15 cellular contexts compared by ENCODE assay signal in genomic region chr1:25891606-25892005, GRCh38. TPM values are rescaled to one million over a fixed set of nuclear protein-coding genes. Genes with fewer than 3 reads are reported as not detected.
DNase-seq lines count a peak whose midpoint lies in the region; ATAC-seq and TF ChIP-seq lines count a peak whose summit lies in the region.
"Had no signal": no experiment of that assay in that cellular context is flagged by ENCODE, and none has a peak within 500 bp of the region (broad histone marks: within the 10 kb centered on the region; RNA-seq: fewer than 3 reads in every experiment).

No MANE protein-coding gene starts in this region.

- H3K36me3 Mint-ChIP-seq in GM23338 (ENCODE audit: low read depth), result 0 out of 3 replicates have a peak, but pooled peaks cover 3% of the 10 kb centered on the region

- H3F3A ChIP-seq in GM23338 (replicated peaks; ENCODE audit: low read depth), result peaks cover 8% of the 10 kb centered on the region; the same call in 1 of the 2 replicates

- H3K27me3 ChIP-seq in GM23338 (ENCODE audit: insufficient read depth) (no peaks in the 10 kb centered on the region), adipocyte (replicated peaks; ENCODE audit: control insufficient read depth, insufficient read depth, low read length) (no peaks in the 10 kb centered on the region), left lung (no peaks in the 10 kb centered on the region), spleen (replicated peaks in 1 of 7) (no peaks in the 10 kb centered on the region)

- H3K9me3 Mint-ChIP-seq in GM23338, result no peaks in the 10 kb centered on the region
- H3K9me3 Mint-ChIP-seq: activated naive CD8-positive, alpha-beta T cell treated with anti-CD3 and anti-CD28 coated beads for 36 hours; IgD-negative memory B cell had no signal

- peaks cover 9% of the 10 kb centered on the region for H3K27me3 Mint-ChIP-seq in GM23338 (ENCODE audit: insufficient read depth, low read depth, poor library complexity)
- H3K27me3 Mint-ChIP-seq: activated naive CD8-positive, alpha-beta T cell treated with anti-CD3 and anti-CD28 coated beads for 36 hours; IgD-negative memory B cell had no signal

- H4K20me1 ChIP-seq in GM23338 (replicated peaks; ENCODE audit: insufficient read depth), result no peaks in the 10 kb centered on the region; the same call in 1 of the 2 replicates

- H3K4me3 ChIP-seq in GM23338 (no peak overlapping the region), adipocyte (ENCODE audit: low read length) (peak overlapping the region; percentile 54), left lung (no peak overlapping the region), spleen (no peak overlapping the region)

- no peak for TF ChIP-seq CTCF in GM23338 (conservative IDR thresholded peaks at IDR 0.05; ENCODE audit: low read depth in 2 of 2)
- TF ChIP-seq CTCF in left lung (IDR thresholded peaks at IDR 0.05), result no peak
- no peak for TF ChIP-seq CTCF in spleen (IDR thresholded peaks at IDR 0.05 in 8 of 11, conservative IDR thresholded peaks at IDR 0.05 in 3 of 11)

- peak overlapping the region; percentile 73; the same call in 1 of the 2 replicates for H3K27ac Mint-ChIP-seq in GM23338
- H3K27ac Mint-ChIP-seq: activated naive CD8-positive, alpha-beta T cell treated with anti-CD3 and anti-CD28 coated beads for 36 hours; IgD-negative memory B cell had no signal

- DNase-seq in GM23338 (ENCODE audit: low spot score) (no peak), adipocyte (ENCODE audit: low read depth) (no peak), left lung (no peak), spleen (no peak), Kasumi-1 (lab: John Stamatoyannopoulos, UW) (no peak), medulla oblongata (ENCODE audit: extremely low spot score) (no peak)
- DNase-seq in activated CD8-positive, alpha-beta memory T cell treated with anti-CD3 and anti-CD28 coated beads for 24 hours, result no peak
- DNase-seq: activated naive CD8-positive, alpha-beta T cell treated with anti-CD3 and anti-CD28 coated beads for 36 hours; activated T-cell treated with anti-CD3 and anti-CD28 coated beads for 4 hours; central memory CD4-positive, alpha-beta T cell; glutamatergic neuron; NCI-H2107; NCI-H82 had no signal

- peaks cover 32% of the 10 kb centered on the region for H3K4me1 Mint-ChIP-seq in GM23338

- H3K4me2 ChIP-seq in GM23338, result peak overlapping the region; percentile 43; the same call in 1 of the 2 replicates

- no peak for ATAC-seq in GM23338
- no peak for ATAC-seq in left lung
- no peak for ATAC-seq in GM19351 (IDR thresholded peaks at IDR 0.05; ENCODE audit: unreplicated experiment)

- no peaks in the 10 kb centered on the region for H3K9me3 ChIP-seq in adipocyte (ENCODE audit: control insufficient read depth, low read length)
- no peaks in the 10 kb centered on the region for H3K9me3 ChIP-seq in left lung
- H3K9me3 ChIP-seq in spleen, result no peaks in the 10 kb centered on the region

- H3K4me3 Mint-ChIP-seq in GM23338, result no peak overlapping the region; the same call in 2 of the 3 replicates
- H3K4me3 Mint-ChIP-seq: activated naive CD8-positive, alpha-beta T cell treated with anti-CD3 and anti-CD28 coated beads for 36 hours; IgD-negative memory B cell had no signal

- H3K27ac ChIP-seq in GM23338 (ENCODE audit: low read depth), result peak overlapping the region; percentile 70
- peak overlapping the region; percentile 66 to 88 for H3K27ac ChIP-seq in left lung
- peak overlapping the region; percentile 7 to 71 (median 44) for H3K27ac ChIP-seq in spleen

- H3K4me1 ChIP-seq in GM23338 (ENCODE audit: insufficient read depth) (peaks cover 21% of the 10 kb centered on the region), adipocyte (ENCODE audit: control insufficient read depth, insufficient read depth, low read length) (peaks cover 38% of the 10 kb centered on the region), left lung (peaks cover 15 to 36% of the 10 kb centered on the region in 2 donors), spleen (peaks cover 9 to 37% (median 13%) of the 10 kb centered on the region in 6 donors)

- no peaks in the 10 kb centered on the region for H3K36me3 ChIP-seq in GM23338 (ENCODE audit: insufficient read depth)
- no peaks in the 10 kb centered on the region for H3K36me3 ChIP-seq in adipocyte (ENCODE audit: control insufficient read depth, insufficient read depth, low read length, severe bottlenecking)
- H3K36me3 ChIP-seq in left lung, result no peaks in the 10 kb centered on the region
- no peaks in the 10 kb centered on the region for H3K36me3 ChIP-seq in spleen

- no peak overlapping the region for H2AFZ ChIP-seq in GM23338

- H3K9me2 ChIP-seq in GM23338 (ENCODE audit: insufficient read depth), result no peaks in the 10 kb centered on the region

- WGBS in spleen, 5 donors, result 87 to 90% (median 89%) methylated on average over 5 of the region's 5 CpGs

- H3K9ac ChIP-seq in adipocyte (ENCODE audit: low read length), result peak overlapping the region; percentile 62

- intact Hi-C loops in left lung (cut with DNase I), result no loop called here
- intact Hi-C loops in spleen (cut with DNase I; ENCODE audit: low total_unique reads), result no loop called here

- TF ChIP-seq POLR2A in spleen (IDR thresholded peaks at IDR 0.05), result no peak

- H3K79me2 ChIP-seq in GM23338 (replicated peaks; ENCODE audit: insufficient read depth), result no peaks in the 10 kb centered on the region

TF ChIP-seq in GM23338, 12 proteins besides CTCF, POLR2A, EP300 and RAD21:
- TF ChIP-seq REST (IDR thresholded peaks at IDR 0.05; ENCODE audit: unreplicated experiment), result no peak
- no peak for TF ChIP-seq POLR2AphosphoS5 (IDR thresholded peaks at IDR 0.05; ENCODE audit: low read depth)

RNA-seq across cellular contexts. Expression of gene STMN1, which starts 14.6 kb away (rescaled TPM):
- 227 and 271 TPM in 2 replicates for total RNA-seq in GM23338 (2014; rRNA removed; shearing (Covaris generic))
- polyA plus RNA-seq in GM23338 (2016; fragmentation: Nextera tagmentation; extraction: Ambion mirVana) (1,567 and 1,890 TPM in 2 replicates), spleen (100 to 1,000 TPM in 1 of 3 donors, 10 to 100 TPM in 2; 48.4 to 174 (median 95.8) TPM)
- total RNA-seq in left lung (100 to 1,000 TPM in 1 of 2 donors, 10 to 100 TPM in 1; 50.7 to 126 TPM), spleen (10 to 100 TPM; 40.3 to 59.5 (median 47.8) TPM)

RNA-seq across cellular contexts. Expression of gene PAQR7, which starts 16.1 kb away (rescaled TPM):
- total RNA-seq in GM23338 (2014; rRNA removed; shearing (Covaris generic)), result 5.2 and 5.5 TPM in 2 replicates
- polyA plus RNA-seq in GM23338 (2016; fragmentation: Nextera tagmentation; extraction: Ambion mirVana) (4.0 and 4.2 TPM in 2 replicates), spleen (1 to 10 TPM; 3.0 to 4.8 (median 4.0) TPM)
- total RNA-seq in left lung (10 to 100 TPM; 11.3 to 15.9 TPM), spleen (10 to 100 TPM in 4 of 7 donors, 1 to 10 TPM in 3; 9.2 to 14.2 (median 11.9) TPM)

RNA-seq across cellular contexts. Expression of gene AUNIP, which starts 32.3 kb away (rescaled TPM):
- 20.9 and 24.1 TPM in 2 replicates for total RNA-seq in GM23338 (2014; rRNA removed; shearing (Covaris generic))
- polyA plus RNA-seq in GM23338 (2016; fragmentation: Nextera tagmentation; extraction: Ambion mirVana) (21.2 and 21.9 TPM in 2 replicates), spleen (under 1 TPM; 0.07 to 0.61 (median 0.38) TPM)
- total RNA-seq in left lung (1 to 10 TPM in 1 of 2 donors, under 1 TPM in 1; 0.97 to 1.2 TPM), spleen (1 to 10 TPM in 1 of 7 donors, under 1 TPM in 3, not detected in 3; 0.28 to 1.3 (median 0.71) TPM)
- polyA plus RNA-seq: IgD-negative memory B cell had no signal
